In genomic region chr6:115575298-115575697, GRCh38 we compare ENCODE assay signal across 3 cellular contexts.
TF ChIP-seq lines count a peak whose summit lies in the region.

No MANE protein-coding gene starts in this region.

TF ChIP-seq in HEK293T, 16 proteins besides CTCF, POLR2A, EP300 and RAD21:
- no peak for TF ChIP-seq CTBP1 (IDR thresholded peaks at IDR 0.05; ENCODE audit: borderline replicate concordance)
- peak; percentile 34 for TF ChIP-seq PKNOX1 (IDR thresholded peaks at IDR 0.05)

TF ChIP-seq in IMR-90, 13 proteins besides CTCF, POLR2A, EP300 and RAD21:
- TF ChIP-seq RCOR1 (IDR thresholded peaks at IDR 0.05; ENCODE audit: insufficient replicate concordance, low read length): no peak
- no peak for TF ChIP-seq CHD1 (IDR thresholded peaks at IDR 0.05; ENCODE audit: low read depth, low read length)
- TF ChIP-seq BHLHE40 (IDR thresholded peaks at IDR 0.05; ENCODE audit: low read depth, low read length): no peak
- TF ChIP-seq RFX5 (IDR thresholded peaks at IDR 0.05; ENCODE audit: low read depth, low read length): no peak

TF ChIP-seq in neural cell, 6 proteins besides CTCF, POLR2A, EP300 and RAD21:
- TF ChIP-seq POLR2AphosphoS5 (IDR thresholded peaks at IDR 0.05) (peak; percentile 82), TAF1 (IDR thresholded peaks at IDR 0.05; ENCODE audit: low read depth) (no peak)
